In the genomic region with DNA sequence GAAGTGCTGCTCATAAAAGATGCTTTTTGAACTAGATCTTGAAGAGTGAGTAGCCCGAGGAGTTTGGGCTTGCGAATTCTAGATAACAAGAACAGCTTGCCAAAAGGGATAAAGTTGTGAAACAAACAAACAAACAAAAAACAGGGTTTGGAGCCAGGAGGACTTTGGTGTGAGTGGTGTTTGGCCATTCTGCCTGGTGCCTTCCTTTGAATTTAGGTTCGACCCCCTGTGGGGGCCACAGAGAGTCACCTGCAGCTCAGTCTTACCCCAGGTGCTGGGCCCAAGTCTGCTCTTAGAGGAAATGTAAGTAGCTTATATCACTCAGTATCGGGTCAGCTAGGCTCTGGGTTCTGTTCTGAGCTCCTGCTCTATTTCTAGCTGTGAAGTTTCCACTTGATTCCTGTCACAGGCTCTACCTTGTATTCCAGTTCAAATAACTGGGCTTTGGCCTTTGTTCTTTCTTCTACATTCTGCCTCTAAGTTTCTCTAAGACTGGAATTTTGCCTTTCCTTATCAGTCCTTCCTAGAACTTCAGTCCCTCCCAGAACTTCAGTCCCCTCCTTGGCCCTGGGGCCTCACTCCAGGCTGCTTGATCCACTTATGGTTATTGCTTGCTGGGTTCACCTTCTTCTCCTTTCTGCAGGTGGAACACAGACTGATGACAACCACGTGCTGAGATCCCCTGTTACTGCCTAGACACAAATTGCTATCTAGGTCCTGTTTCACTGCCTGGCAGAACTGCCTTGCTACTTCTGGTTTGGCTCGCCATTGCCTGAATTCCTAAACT, we compare ENCODE assay signal across 14 cellular contexts. TPM values are rescaled to one million over a fixed set of nuclear protein-coding genes. Genes with fewer than 3 reads are reported as not detected.
DNase-seq lines count a peak whose midpoint lies in the region; ATAC-seq, FAIRE-seq and TF ChIP-seq lines count a peak whose summit lies in the region.
"Had no signal": no experiment of that assay in that cellular context is flagged by ENCODE, and none has a peak within 500 bp of the region (broad histone marks: within the 10 kb centered on the region; RNA-seq: fewer than 3 reads in every experiment).

No MANE protein-coding gene starts in this region.

- TF ChIP-seq POLR2A in K562 (conservative IDR thresholded peaks at IDR 0.05) (no peak), prostate gland (IDR thresholded peaks at IDR 0.05) (no peak)

- H4K20me1 ChIP-seq in GM23338 (replicated peaks; ENCODE audit: insufficient read depth) (no peaks in the 10 kb centered on the region), K562 (replicated peaks; ENCODE audit: control insufficient read depth, insufficient read depth, low read length) (no peaks in the 10 kb centered on the region)

- H3K9me3 Mint-ChIP-seq in GM23338 (no peaks in the 10 kb centered on the region), osteocyte (ENCODE audit: unreplicated experiment) (no peaks in the 10 kb centered on the region), immature natural killer cell (no peaks in the 10 kb centered on the region)

- H3K4me1 Mint-ChIP-seq in GM23338: peaks cover 28% of the 10 kb centered on the region
- peaks cover 49% of the 10 kb centered on the region for H3K4me1 Mint-ChIP-seq in osteocyte (ENCODE audit: unreplicated experiment)
- H3K4me1 Mint-ChIP-seq in immature natural killer cell: peaks cover 21 to 33% of the 10 kb centered on the region in 2 donors

- in situ Hi-C loops in K562 (cut with MboI): loop anchor here (5.0 kb wide), 1 partner anchor 45 kb away; no protein-coding TSS in a partner anchor

- intact Hi-C loops in K562 (cut with micrococcal nuclease) (no loop called here), left ventricle myocardium inferior (cut with micrococcal nuclease) (no loop called here), prostate gland (cut with DNase I) (no loop called here)

- TF ChIP-seq RAD21 in K562 (CRISPR knock-in tag; conservative IDR thresholded peaks at IDR 0.05 in 1 of 2, IDR thresholded peaks at IDR 0.05 in 1 of 2): no peak

- 6% methylated on average over 6 of the region's 6 CpGs for WGBS in K562 (ENCODE audit: insufficient coverage, low coverage, missing lambda C conversion rate)
- WGBS in prostate gland: 46% methylated on average over 6 of the region's 6 CpGs

- H3K9me1 ChIP-seq in K562 (ENCODE audit: control insufficient read depth, insufficient read depth, low read length): no peaks in the 10 kb centered on the region

- H3K27ac ChIP-seq in GM23338 (ENCODE audit: low read depth) (peak overlapping the region; percentile 19; the same call in 1 of the 2 replicates), K562 (ENCODE audit: extremely low read depth, low read depth, low read length) (peak overlapping the region; percentile 24; the same call in 1 of the 3 replicates), left ventricle myocardium inferior (replicated peaks) (peak overlapping the region; percentile 70), SJCRH30 (no peak overlapping the region), prostate gland (no peak overlapping the region)
- H3K27ac ChIP-seq: parathyroid adenoma had no signal

- ATAC-seq in GM23338 (peak; percentile 81), K562 (peak; percentile 52)

- no TSS peak for BruUV-seq in K562 (replicated peaks; lab: Mats Ljungman, UMichigan)

- H3K4me3 ChIP-seq in GM23338 (no peak overlapping the region), K562 (no peak overlapping the region), left ventricle myocardium inferior (no peak overlapping the region), SJCRH30 (no peak overlapping the region), prostate gland (no peak overlapping the region)

- DNase-seq in GM23338 (ENCODE audit: low spot score) (peak; percentile 37), K562 (ENCODE audit: extremely low read depth in 1 of 4, low spot score in 3 of 4) (peak in 2 of 4 experiments; percentile 19 to 29), left ventricle myocardium inferior (no peak), osteocyte (ENCODE audit: extremely low spot score, unreplicated experiment) (no peak), immature natural killer cell (no peak), SIG-M5 (lab: John Stamatoyannopoulos, UW) (no peak), SJCRH30 (no peak), prostate gland (ENCODE audit: low spot score) (no peak)
- DNase-seq: DMS79; effector memory CD4-positive, alpha-beta T cell; NCI-H187; NCI-H82 had no signal

- H3K4me3 Mint-ChIP-seq in GM23338 (no peak overlapping the region), osteocyte (ENCODE audit: unreplicated experiment) (no peak overlapping the region), immature natural killer cell (no peak overlapping the region)
- H3K4me3 Mint-ChIP-seq: B cell had no signal

- no peak overlapping the region for H3K27ac Mint-ChIP-seq in GM23338
- peak overlapping the region; percentile 88 for H3K27ac Mint-ChIP-seq in osteocyte (ENCODE audit: unreplicated experiment)
- H3K27ac Mint-ChIP-seq in immature natural killer cell: peak overlapping the region in 1 of 6 donors; percentile 42
- H3K27ac Mint-ChIP-seq: B cell had no signal

- no peaks in the 10 kb centered on the region for H3F3A ChIP-seq in GM23338 (replicated peaks; ENCODE audit: low read depth)

- POLR2A ChIA-PET in K562 (lab: Yijun Ruan, JAX): no interaction called here

- H2AFZ ChIP-seq in GM23338 (no peak overlapping the region; the same call in 1 of the 2 replicates), K562 (ENCODE audit: low read depth, low read length) (peak overlapping the region; percentile 79)
- H2AFZ ChIP-seq: parathyroid adenoma had no signal

- peak; percentile 37 for FAIRE-seq in K562 (lab: Jason Lieb, UNC)

- no peaks in the 10 kb centered on the region for H3K36me3 ChIP-seq in GM23338 (ENCODE audit: insufficient read depth)
- H3K36me3 ChIP-seq in K562 (ENCODE audit: control insufficient read depth, insufficient read depth, low read length): no peaks in the 10 kb centered on the region
- H3K36me3 ChIP-seq in left ventricle myocardium inferior: no peaks in the 10 kb centered on the region
- no peaks in the 10 kb centered on the region for H3K36me3 ChIP-seq in SJCRH30
- H3K36me3 ChIP-seq in prostate gland: no peaks in the 10 kb centered on the region

- H3K4me1 ChIP-seq in GM23338 (ENCODE audit: insufficient read depth) (peaks cover 14% of the 10 kb centered on the region), K562 (replicated peaks in 1 of 2; ENCODE audit: control insufficient read depth in 2 of 2, insufficient read depth in 2 of 2, low read length in 2 of 2) (peaks cover 3 to 32% of the 10 kb centered on the region in 2 experiments; a peak in 4 of 5 replicates), left ventricle myocardium inferior (peaks cover 27% of the 10 kb centered on the region), SJCRH30 (peaks cover 10% of the 10 kb centered on the region), prostate gland (replicated peaks) (peaks cover 3% of the 10 kb centered on the region)

- no peak for TF ChIP-seq EP300 in K562 (IDR thresholded peaks at IDR 0.05; ENCODE audit: low read length)

- peak overlapping the region; percentile 4 to 36; a peak in 1 of 4 replicates for H3K9ac ChIP-seq in K562 (ENCODE audit: insufficient read depth in 1 of 2, low read depth in 2 of 2, low read length in 2 of 2)
- H3K9ac ChIP-seq: parathyroid adenoma had no signal

- CTCF ChIA-PET in K562 (lab: Yijun Ruan, JAX; ENCODE audit: low intra/inter-chr PET ratio): no interaction called here

- H3K27me3 ChIP-seq in GM23338 (ENCODE audit: insufficient read depth) (no peaks in the 10 kb centered on the region), K562 (ENCODE audit: control insufficient read depth in 2 of 2, insufficient read depth in 2 of 2, low read length in 2 of 2) (peaks cover 0 to 6% of the 10 kb centered on the region in 2 experiments; a peak in 2 of 5 replicates), left ventricle myocardium inferior (ENCODE audit: low read depth) (no peaks in the 10 kb centered on the region), SJCRH30 (no peaks in the 10 kb centered on the region), prostate gland (replicated peaks; ENCODE audit: insufficient read depth) (no peaks in the 10 kb centered on the region)

- H3K9me2 ChIP-seq in GM23338 (ENCODE audit: insufficient read depth): 0 out of 2 replicates have a peak, but pooled peaks cover 7% of the 10 kb centered on the region

- H3K9me3 ChIP-seq in K562 (replicated peaks; ENCODE audit: control insufficient read depth, insufficient read depth, low read depth, low read length) (no peaks in the 10 kb centered on the region), left ventricle myocardium inferior (replicated peaks) (no peaks in the 10 kb centered on the region), SJCRH30 (replicated peaks) (no peaks in the 10 kb centered on the region), prostate gland (no peaks in the 10 kb centered on the region)

- H3K4me2 ChIP-seq in GM23338: no peak overlapping the region
- peak overlapping the region; percentile 46 for H3K4me2 ChIP-seq in K562 (ENCODE audit: insufficient read depth, low read length)

- H3K27me3 Mint-ChIP-seq in GM23338 (ENCODE audit: insufficient read depth, low read depth, poor library complexity): peaks cover 2% of the 10 kb centered on the region
- H3K27me3 Mint-ChIP-seq in osteocyte (ENCODE audit: unreplicated experiment): no peaks in the 10 kb centered on the region
- H3K27me3 Mint-ChIP-seq in immature natural killer cell (ENCODE audit: low read depth in 3 of 3): peaks cover 0 to 3% (median 2%) of the 10 kb centered on the region in 3 donors
- H3K27me3 Mint-ChIP-seq: B cell had no signal

- TF ChIP-seq CTCF in GM23338 (conservative IDR thresholded peaks at IDR 0.05; ENCODE audit: low read depth in 2 of 2) (no peak), K562 (IDR thresholded peaks at IDR 0.05 in 2 of 3, conservative IDR thresholded peaks at IDR 0.05 in 1 of 3; ENCODE audit: insufficient read depth in 2 of 3, low read depth in 1 of 3, low read length in 3 of 3) (no peak), left ventricle myocardium inferior (IDR thresholded peaks at IDR 0.05; ENCODE audit: borderline replicate concordance) (no peak), osteocyte (IDR thresholded peaks at IDR 0.05) (no peak), prostate gland (IDR thresholded peaks at IDR 0.05) (no peak)

- H3K36me3 Mint-ChIP-seq in GM23338 (ENCODE audit: low read depth): peaks cover under 1% of the 10 kb centered on the region; the same call in 1 of the 3 replicates
- peaks cover 9% of the 10 kb centered on the region for H3K36me3 Mint-ChIP-seq in osteocyte (ENCODE audit: unreplicated experiment)
- H3K36me3 Mint-ChIP-seq in immature natural killer cell: peaks cover 0 to 8% (median 3%) of the 10 kb centered on the region in 3 donors

- H3K79me2 ChIP-seq in GM23338 (replicated peaks; ENCODE audit: insufficient read depth) (no peaks in the 10 kb centered on the region), K562 (ENCODE audit: control insufficient read depth, insufficient read depth, low read length) (no peaks in the 10 kb centered on the region)

RNA-seq across cellular contexts. Expression of gene DUSP6, which starts 20.5 kb away (rescaled TPM):
- total RNA-seq in GM23338 (2014; rRNA removed; shearing (Covaris generic)): 153 and 191 TPM in 2 replicates
- polyA plus RNA-seq in GM23338 (2016; fragmentation: Nextera tagmentation; extraction: Ambion mirVana) (100 and 117 TPM in 2 replicates), K562 (2011; rRNA removed) (0.08 and 0.20 TPM in 2 replicates), K562 (2014; fragmentation: Illumina TruSeq; extraction: Trizol) (0.12 and 0.40 TPM in 2 replicates), K562 (2014; fragmentation: Nextera tagmentation; extraction: Ambion mirVana) (under 1 TPM; 0.04 TPM), K562 (2014; rRNA removed) (0.03 and 0.04 TPM in 2 replicates), immature natural killer cell (10 to 100 TPM; 18.9 to 37.6 (median 27.1) TPM)
- 0.19 and 0.26 TPM in 2 replicates for total RNA-seq in K562 (2011; cell fraction: chromatin; rRNA removed; ENCODE audit: low replicate concordance)
- total RNA-seq in K562 (2011; cell fraction: nucleolus; rRNA removed): not detected in 2 replicates
- 0.23 TPM in 1 of 2 replicates, not detected in the other for total RNA-seq in K562 (2011; cell fraction: nucleoplasm; rRNA removed)
- total RNA-seq in K562 (2014; rRNA removed) (0.12 TPM in 1 of 2 replicates, not detected in the other), K562 (2014; rRNA removed; fragmentation: Illumina TruSeq; extraction: Trizol) (0.06 TPM in 1 of 2 replicates, not detected in the other), K562 (2015; rRNA removed; fragmentation: Illumina TruSeq; extraction: Trizol) (0.08 and 0.14 TPM in 2 replicates), K562 (2021) (0.47 and 0.60 TPM in 2 replicates), left ventricle myocardium inferior (16.1 TPM), osteocyte (30.2 and 55.1 TPM in 2 replicates), prostate gland (10 to 100 TPM; 30.6 to 36.2 TPM)
- 0.06 and 0.24 TPM in 2 replicates for polyA plus RNA-seq in K562 (2011; cell fraction: cytosol; rRNA removed)
- 0.57 and 0.65 TPM in 2 replicates for polyA plus RNA-seq in K562 (2011; cell fraction: nucleus; rRNA removed)
- 0.07 and 0.14 TPM in 2 replicates for polyA plus RNA-seq in K562 (2012)
- polyA minus RNA-seq in K562 (2011; rRNA and poly(A)+ RNA removed): 0.18 TPM in 1 of 2 replicates, not detected in the other
- not detected in 2 replicates for polyA minus RNA-seq in K562 (2011; cell fraction: cytosol; rRNA and poly(A)+ RNA removed)
- polyA minus RNA-seq in K562 (2011; cell fraction: nucleus; rRNA and poly(A)+ RNA removed): 0.13 and 0.44 TPM in 2 replicates
- 97.3 and 100 TPM in 2 replicates for total RNA-seq in SJCRH30 (2014; rRNA removed; shearing (Covaris generic))

Comparison
In these comparisons a context has a peak if more than half of its experiments do, and no peak if none do; other contexts are left out.
1. H3K27ac ChIP-seq: peak in GM23338 (single experiment), K562 (single experiment) and left ventricle myocardium inferior (single experiment); none in SJCRH30 (single experiment) and prostate gland (0 of 2).
2. RNA of gene DUSP6, which starts 20.5 kb away (total RNA-seq): 153 to 191 TPM in GM23338, 97.3 to 100 TPM in SJCRH30, 30.2 to 55.1 TPM in osteocyte, 30.6 to 36.2 TPM in prostate gland and 16.1 TPM in left ventricle myocardium inferior (single experiment); 0.06 to 0.60 TPM in K562; every median in the first group is over 10 times any median in the second.